ENCODE assay signal across 2 cellular contexts in the genomic region with DNA sequence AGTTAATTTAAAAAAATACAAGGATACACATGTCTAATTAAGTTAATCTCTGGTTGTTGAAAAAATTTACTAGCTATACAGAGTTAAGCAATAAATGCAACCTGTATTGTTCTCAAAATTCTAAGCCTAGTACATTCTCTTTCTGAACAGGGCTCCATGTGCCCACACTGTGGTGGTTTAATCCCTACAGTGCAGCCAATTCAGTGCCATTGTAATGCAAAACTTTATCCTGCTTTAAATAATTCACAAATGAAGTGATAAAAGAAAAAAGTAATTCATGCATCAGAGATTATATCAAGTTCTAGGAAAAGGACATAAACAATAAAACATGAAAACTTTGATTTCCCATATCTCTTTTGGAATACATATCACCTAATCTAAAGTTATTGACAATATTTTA.
TF ChIP-seq lines count a peak whose summit lies in the region.

No MANE protein-coding gene starts in this region.

TF ChIP-seq in GM23338, 12 proteins besides CTCF, POLR2A, EP300 and RAD21 (continued from another document):
- TF ChIP-seq, protein P1, sequence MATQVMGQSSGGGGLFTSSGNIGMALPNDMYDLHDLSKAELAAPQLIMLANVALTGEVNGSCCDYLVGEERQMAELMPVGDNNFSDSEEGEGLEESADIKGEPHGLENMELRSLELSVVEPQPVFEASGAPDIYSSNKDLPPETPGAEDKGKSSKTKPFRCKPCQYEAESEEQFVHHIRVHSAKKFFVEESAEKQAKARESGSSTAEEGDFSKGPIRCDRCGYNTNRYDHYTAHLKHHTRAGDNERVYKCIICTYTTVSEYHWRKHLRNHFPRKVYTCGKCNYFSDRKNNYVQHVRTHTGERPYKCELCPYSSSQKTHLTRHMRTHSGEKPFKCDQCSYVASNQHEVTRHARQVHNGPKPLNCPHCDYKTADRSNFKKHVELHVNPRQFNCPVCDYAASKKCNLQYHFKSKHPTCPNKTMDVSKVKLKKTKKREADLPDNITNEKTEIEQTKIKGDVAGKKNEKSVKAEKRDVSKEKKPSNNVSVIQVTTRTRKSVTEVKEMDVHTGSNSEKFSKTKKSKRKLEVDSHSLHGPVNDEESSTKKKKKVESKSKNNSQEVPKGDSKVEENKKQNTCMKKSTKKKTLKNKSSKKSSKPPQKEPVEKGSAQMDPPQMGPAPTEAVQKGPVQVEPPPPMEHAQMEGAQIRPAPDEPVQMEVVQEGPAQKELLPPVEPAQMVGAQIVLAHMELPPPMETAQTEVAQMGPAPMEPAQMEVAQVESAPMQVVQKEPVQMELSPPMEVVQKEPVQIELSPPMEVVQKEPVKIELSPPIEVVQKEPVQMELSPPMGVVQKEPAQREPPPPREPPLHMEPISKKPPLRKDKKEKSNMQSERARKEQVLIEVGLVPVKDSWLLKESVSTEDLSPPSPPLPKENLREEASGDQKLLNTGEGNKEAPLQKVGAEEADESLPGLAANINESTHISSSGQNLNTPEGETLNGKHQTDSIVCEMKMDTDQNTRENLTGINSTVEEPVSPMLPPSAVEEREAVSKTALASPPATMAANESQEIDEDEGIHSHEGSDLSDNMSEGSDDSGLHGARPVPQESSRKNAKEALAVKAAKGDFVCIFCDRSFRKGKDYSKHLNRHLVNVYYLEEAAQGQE (IDR thresholded peaks at IDR 0.05; ENCODE audit: unreplicated experiment): no peak
- TF ChIP-seq STAT1 (IDR thresholded peaks at IDR 0.05; ENCODE audit: unreplicated experiment): no peak

TF ChIP-seq in WTC11, 78 proteins besides CTCF, POLR2A, EP300 and RAD21 (continued from another document):
- TF ChIP-seq, protein P2, sequence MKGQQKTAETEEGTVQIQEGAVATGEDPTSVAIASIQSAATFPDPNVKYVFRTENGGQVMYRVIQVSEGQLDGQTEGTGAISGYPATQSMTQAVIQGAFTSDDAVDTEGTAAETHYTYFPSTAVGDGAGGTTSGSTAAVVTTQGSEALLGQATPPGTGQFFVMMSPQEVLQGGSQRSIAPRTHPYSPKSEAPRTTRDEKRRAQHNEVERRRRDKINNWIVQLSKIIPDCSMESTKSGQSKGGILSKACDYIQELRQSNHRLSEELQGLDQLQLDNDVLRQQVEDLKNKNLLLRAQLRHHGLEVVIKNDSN (CRISPR knock-in tag; IDR thresholded peaks at IDR 0.05): no peak
TF ChIP-seq in WTC11: peak in this region for 0.
